ENCODE assay signal across 1 cellular context in genomic region chr14:105374389-105374788, GRCh38.
TF ChIP-seq lines count a peak whose summit lies in the region.

No MANE protein-coding gene starts in this region.

TF ChIP-seq in K562, 482 proteins besides CTCF, POLR2A, EP300 and RAD21:
- TF ChIP-seq, protein P1, sequence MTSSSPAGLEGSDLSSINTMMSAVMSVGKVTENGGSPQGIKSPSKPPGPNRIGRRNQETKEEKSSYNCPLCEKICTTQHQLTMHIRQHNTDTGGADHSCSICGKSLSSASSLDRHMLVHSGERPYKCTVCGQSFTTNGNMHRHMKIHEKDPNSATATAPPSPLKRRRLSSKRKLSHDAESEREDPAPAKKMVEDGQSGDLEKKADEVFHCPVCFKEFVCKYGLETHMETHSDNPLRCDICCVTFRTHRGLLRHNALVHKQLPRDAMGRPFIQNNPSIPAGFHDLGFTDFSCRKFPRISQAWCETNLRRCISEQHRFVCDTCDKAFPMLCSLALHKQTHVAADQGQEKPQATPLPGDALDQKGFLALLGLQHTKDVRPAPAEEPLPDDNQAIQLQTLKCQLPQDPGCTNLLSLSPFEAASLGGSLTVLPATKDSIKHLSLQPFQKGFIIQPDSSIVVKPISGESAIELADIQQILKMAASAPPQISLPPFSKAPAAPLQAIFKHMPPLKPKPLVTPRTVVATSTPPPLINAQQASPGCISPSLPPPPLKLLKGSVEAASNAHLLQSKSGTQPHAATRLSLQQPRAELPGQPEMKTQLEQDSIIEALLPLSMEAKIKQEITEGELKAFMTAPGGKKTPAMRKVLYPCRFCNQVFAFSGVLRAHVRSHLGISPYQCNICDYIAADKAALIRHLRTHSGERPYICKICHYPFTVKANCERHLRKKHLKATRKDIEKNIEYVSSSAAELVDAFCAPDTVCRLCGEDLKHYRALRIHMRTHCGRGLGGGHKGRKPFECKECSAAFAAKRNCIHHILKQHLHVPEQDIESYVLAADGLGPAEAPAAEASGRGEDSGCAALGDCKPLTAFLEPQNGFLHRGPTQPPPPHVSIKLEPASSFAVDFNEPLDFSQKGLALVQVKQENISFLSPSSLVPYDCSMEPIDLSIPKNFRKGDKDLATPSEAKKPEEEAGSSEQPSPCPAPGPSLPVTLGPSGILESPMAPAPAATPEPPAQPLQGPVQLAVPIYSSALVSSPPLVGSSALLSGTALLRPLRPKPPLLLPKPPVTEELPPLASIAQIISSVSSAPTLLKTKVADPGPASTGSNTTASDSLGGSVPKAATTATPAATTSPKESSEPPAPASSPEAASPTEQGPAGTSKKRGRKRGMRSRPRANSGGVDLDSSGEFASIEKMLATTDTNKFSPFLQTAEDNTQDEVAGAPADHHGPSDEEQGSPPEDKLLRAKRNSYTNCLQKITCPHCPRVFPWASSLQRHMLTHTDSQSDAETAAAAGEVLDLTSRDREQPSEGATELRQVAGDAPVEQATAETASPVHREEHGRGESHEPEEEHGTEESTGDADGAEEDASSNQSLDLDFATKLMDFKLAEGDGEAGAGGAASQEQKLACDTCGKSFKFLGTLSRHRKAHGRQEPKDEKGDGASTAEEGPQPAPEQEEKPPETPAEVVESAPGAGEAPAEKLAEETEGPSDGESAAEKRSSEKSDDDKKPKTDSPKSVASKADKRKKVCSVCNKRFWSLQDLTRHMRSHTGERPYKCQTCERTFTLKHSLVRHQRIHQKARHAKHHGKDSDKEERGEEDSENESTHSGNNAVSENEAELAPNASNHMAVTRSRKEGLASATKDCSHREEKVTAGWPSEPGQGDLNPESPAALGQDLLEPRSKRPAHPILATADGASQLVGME (CRISPR knock-in tag; IDR thresholded peaks at IDR 0.05): no peak
- TF ChIP-seq TEAD4 (IDR thresholded peaks at IDR 0.05; ENCODE audit: low read length) (no peak), TEAD4 (CRISPR knock-in tag; IDR thresholded peaks at IDR 0.05; ENCODE audit: borderline replicate concordance) (no peak), L3MBTL2 (IDR thresholded peaks at IDR 0.05) (peak; percentile 44; the same call in 1 of the 2 replicates), KLF13 (tag; IDR thresholded peaks at IDR 0.05; ENCODE audit: borderline replicate concordance, low read depth) (no peak), THRAP3 (IDR thresholded peaks at IDR 0.05; ENCODE audit: borderline replicate concordance) (no peak), ZNF584 (CRISPR knock-in tag; IDR thresholded peaks at IDR 0.05; ENCODE audit: low read depth) (no peak)
- TF ChIP-seq, protein P2, sequence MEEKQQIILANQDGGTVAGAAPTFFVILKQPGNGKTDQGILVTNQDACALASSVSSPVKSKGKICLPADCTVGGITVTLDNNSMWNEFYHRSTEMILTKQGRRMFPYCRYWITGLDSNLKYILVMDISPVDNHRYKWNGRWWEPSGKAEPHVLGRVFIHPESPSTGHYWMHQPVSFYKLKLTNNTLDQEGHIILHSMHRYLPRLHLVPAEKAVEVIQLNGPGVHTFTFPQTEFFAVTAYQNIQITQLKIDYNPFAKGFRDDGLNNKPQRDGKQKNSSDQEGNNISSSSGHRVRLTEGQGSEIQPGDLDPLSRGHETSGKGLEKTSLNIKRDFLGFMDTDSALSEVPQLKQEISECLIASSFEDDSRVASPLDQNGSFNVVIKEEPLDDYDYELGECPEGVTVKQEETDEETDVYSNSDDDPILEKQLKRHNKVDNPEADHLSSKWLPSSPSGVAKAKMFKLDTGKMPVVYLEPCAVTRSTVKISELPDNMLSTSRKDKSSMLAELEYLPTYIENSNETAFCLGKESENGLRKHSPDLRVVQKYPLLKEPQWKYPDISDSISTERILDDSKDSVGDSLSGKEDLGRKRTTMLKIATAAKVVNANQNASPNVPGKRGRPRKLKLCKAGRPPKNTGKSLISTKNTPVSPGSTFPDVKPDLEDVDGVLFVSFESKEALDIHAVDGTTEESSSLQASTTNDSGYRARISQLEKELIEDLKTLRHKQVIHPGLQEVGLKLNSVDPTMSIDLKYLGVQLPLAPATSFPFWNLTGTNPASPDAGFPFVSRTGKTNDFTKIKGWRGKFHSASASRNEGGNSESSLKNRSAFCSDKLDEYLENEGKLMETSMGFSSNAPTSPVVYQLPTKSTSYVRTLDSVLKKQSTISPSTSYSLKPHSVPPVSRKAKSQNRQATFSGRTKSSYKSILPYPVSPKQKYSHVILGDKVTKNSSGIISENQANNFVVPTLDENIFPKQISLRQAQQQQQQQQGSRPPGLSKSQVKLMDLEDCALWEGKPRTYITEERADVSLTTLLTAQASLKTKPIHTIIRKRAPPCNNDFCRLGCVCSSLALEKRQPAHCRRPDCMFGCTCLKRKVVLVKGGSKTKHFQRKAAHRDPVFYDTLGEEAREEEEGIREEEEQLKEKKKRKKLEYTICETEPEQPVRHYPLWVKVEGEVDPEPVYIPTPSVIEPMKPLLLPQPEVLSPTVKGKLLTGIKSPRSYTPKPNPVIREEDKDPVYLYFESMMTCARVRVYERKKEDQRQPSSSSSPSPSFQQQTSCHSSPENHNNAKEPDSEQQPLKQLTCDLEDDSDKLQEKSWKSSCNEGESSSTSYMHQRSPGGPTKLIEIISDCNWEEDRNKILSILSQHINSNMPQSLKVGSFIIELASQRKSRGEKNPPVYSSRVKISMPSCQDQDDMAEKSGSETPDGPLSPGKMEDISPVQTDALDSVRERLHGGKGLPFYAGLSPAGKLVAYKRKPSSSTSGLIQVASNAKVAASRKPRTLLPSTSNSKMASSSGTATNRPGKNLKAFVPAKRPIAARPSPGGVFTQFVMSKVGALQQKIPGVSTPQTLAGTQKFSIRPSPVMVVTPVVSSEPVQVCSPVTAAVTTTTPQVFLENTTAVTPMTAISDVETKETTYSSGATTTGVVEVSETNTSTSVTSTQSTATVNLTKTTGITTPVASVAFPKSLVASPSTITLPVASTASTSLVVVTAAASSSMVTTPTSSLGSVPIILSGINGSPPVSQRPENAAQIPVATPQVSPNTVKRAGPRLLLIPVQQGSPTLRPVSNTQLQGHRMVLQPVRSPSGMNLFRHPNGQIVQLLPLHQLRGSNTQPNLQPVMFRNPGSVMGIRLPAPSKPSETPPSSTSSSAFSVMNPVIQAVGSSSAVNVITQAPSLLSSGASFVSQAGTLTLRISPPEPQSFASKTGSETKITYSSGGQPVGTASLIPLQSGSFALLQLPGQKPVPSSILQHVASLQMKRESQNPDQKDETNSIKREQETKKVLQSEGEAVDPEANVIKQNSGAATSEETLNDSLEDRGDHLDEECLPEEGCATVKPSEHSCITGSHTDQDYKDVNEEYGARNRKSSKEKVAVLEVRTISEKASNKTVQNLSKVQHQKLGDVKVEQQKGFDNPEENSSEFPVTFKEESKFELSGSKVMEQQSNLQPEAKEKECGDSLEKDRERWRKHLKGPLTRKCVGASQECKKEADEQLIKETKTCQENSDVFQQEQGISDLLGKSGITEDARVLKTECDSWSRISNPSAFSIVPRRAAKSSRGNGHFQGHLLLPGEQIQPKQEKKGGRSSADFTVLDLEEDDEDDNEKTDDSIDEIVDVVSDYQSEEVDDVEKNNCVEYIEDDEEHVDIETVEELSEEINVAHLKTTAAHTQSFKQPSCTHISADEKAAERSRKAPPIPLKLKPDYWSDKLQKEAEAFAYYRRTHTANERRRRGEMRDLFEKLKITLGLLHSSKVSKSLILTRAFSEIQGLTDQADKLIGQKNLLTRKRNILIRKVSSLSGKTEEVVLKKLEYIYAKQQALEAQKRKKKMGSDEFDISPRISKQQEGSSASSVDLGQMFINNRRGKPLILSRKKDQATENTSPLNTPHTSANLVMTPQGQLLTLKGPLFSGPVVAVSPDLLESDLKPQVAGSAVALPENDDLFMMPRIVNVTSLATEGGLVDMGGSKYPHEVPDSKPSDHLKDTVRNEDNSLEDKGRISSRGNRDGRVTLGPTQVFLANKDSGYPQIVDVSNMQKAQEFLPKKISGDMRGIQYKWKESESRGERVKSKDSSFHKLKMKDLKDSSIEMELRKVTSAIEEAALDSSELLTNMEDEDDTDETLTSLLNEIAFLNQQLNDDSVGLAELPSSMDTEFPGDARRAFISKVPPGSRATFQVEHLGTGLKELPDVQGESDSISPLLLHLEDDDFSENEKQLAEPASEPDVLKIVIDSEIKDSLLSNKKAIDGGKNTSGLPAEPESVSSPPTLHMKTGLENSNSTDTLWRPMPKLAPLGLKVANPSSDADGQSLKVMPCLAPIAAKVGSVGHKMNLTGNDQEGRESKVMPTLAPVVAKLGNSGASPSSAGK (IDR thresholded peaks at IDR 0.05): peak; percentile 33; the same call in 1 of the 2 replicates
TF ChIP-seq in K562: peak in this region for 2.
